In the genomic region with DNA sequence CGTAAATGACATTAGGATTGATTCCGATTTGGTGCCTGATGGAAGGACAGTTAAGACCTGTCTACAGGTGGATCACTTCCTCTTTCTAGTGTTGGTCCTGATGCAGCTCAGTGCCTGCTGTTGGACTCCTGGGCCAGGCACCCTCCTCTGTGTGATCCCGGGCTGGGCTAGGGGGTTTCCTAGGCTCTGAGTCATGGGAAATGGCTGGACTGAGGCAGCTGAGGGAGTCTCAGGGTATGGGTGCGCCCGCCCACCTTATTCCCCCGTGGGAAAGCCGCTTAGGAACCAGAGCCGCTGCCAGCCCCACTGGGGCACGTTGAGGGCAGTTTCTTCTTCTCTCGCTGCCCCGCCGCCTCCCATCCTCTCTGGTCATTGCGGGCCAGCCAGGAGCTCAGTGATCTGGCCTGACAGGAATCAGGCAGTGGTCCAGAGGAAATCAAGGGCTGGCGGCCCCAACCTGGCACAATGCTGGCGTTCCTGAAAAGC, we compare ENCODE assay signal across 8 cellular contexts. TPM values are rescaled to one million over a fixed set of nuclear protein-coding genes. Genes with fewer than 3 reads are reported as not detected.
DNase-seq lines count a peak whose midpoint lies in the region; ATAC-seq, FAIRE-seq and TF ChIP-seq lines count a peak whose summit lies in the region.

No MANE protein-coding gene starts in this region.

- no peak for TF ChIP-seq CTCF in activated CD8-positive, alpha-beta T cell treated with anti-CD3 and anti-CD28 coated beads for 36 hours (IDR thresholded peaks at IDR 0.05)
- no peak for TF ChIP-seq CTCF in D721Med (IDR thresholded peaks at IDR 0.05; ENCODE audit: insufficient read depth, missing control alignments)

- peak; percentile 44 for ATAC-seq in GM21576 (IDR thresholded peaks at IDR 0.05; ENCODE audit: unreplicated experiment)
- ATAC-seq in activated CD8-positive, alpha-beta T cell treated with anti-CD3 and anti-CD28 coated beads for 36 hours: peak; percentile 15
- peak; percentile 27 to 56 for ATAC-seq in left cardiac atrium

- H3K27me3 Mint-ChIP-seq in CD4-positive, alpha-beta memory T cell: no peaks in the 10 kb centered on the region
- no peaks in the 10 kb centered on the region for H3K27me3 Mint-ChIP-seq in activated CD8-positive, alpha-beta T cell treated with anti-CD3 and anti-CD28 coated beads for 36 hours

- peaks cover 70% of the 10 kb centered on the region for H3K36me3 ChIP-seq in CD4-positive, alpha-beta memory T cell (ENCODE audit: insufficient read depth, low read length)

- H3K9me3 ChIP-seq in CD4-positive, alpha-beta memory T cell (ENCODE audit: control insufficient read depth in 1 of 2, low read length in 2 of 2): no peaks in the 10 kb centered on the region

- DNase-seq in CD4-positive, alpha-beta memory T cell: peak in 1 of 5 donors; percentile 88
- peak; percentile 78 for DNase-seq in activated CD8-positive, alpha-beta T cell treated with anti-CD3 and anti-CD28 coated beads for 36 hours
- DNase-seq in left cardiac atrium: peak; percentile 39
- DNase-seq in NCI-H510A treated with DMSO at 0.1 percent for 48 hours (lab: John Stamatoyannopoulos, UW): no peak
- no peak for DNase-seq in HuH-7.5 (ENCODE audit: low spot score)
- DNase-seq in D721Med (ENCODE audit: insufficient read length, low spot score): no peak
- DNase-seq in H4 (ENCODE audit: low spot score): no peak

- POLR2A ChIA-PET in CD4-positive, alpha-beta memory T cell (lab: Charles Lee; ENCODE audit: partially characterized antibody): interaction anchor here (1.3 to 22.2 kb wide), 4 partner anchors 55 to 98 kb away, joined by 3 to 192 read pairs (median 21); partner anchors contain the start of gene PPP2CA
- POLR2A ChIA-PET in activated CD8-positive, alpha-beta T cell treated with anti-CD3 and anti-CD28 coated beads for 36 hours (lab: Charles Lee): interaction anchor here (1.0 to 1.5 kb wide), 3 partner anchors 50 to 87 kb away, joined by 3 to 8 read pairs (median 4); partner anchors contain the start of gene SKP1

- H3K9me3 Mint-ChIP-seq in CD4-positive, alpha-beta memory T cell: no peaks in the 10 kb centered on the region
- no peaks in the 10 kb centered on the region for H3K9me3 Mint-ChIP-seq in activated CD8-positive, alpha-beta T cell treated with anti-CD3 and anti-CD28 coated beads for 36 hours

- peak overlapping the region; percentile 48 to 68 for H3K4me3 ChIP-seq in CD4-positive, alpha-beta memory T cell (ENCODE audit: low read length in 2 of 2)

- CTCF ChIA-PET in CD4-positive, alpha-beta memory T cell (lab: Charles Lee; ENCODE audit: partially characterized antibody): interaction anchor here (11.1 kb wide), 1 partner anchor 85 kb away, joined by 113 read pairs; no protein-coding TSS in a partner anchor
- CTCF ChIA-PET in activated CD8-positive, alpha-beta T cell treated with anti-CD3 and anti-CD28 coated beads for 36 hours (lab: Charles Lee): interaction anchor here (38.2 kb wide), 1 partner anchor 85 kb away, joined by 1049 read pairs; no protein-coding TSS in a partner anchor

- H3K4me1 Mint-ChIP-seq in CD4-positive, alpha-beta memory T cell: peaks cover 51 to 99% (median 82%) of the 10 kb centered on the region in 4 donors
- peaks cover 99% of the 10 kb centered on the region for H3K4me1 Mint-ChIP-seq in activated CD8-positive, alpha-beta T cell treated with anti-CD3 and anti-CD28 coated beads for 36 hours (ENCODE audit: low read depth)

- no peak for FAIRE-seq in D721Med (lab: Jason Lieb, UNC)

- H3K27ac Mint-ChIP-seq in CD4-positive, alpha-beta memory T cell: peak overlapping the region; percentile 95 to 99 (median 98)
- peak overlapping the region; percentile 82 for H3K27ac Mint-ChIP-seq in activated CD8-positive, alpha-beta T cell treated with anti-CD3 and anti-CD28 coated beads for 36 hours

- peaks cover 100% of the 10 kb centered on the region for H3K4me1 ChIP-seq in CD4-positive, alpha-beta memory T cell (ENCODE audit: insufficient read depth, low read length)

- peak overlapping the region; percentile 97 for H3K27ac ChIP-seq in CD4-positive, alpha-beta memory T cell (ENCODE audit: low read depth, low read length)

- intact Hi-C loops in CD4-positive, alpha-beta memory T cell (cut with micrococcal nuclease): no loop called here
- intact Hi-C loops in activated CD8-positive, alpha-beta T cell treated with anti-CD3 and anti-CD28 coated beads for 36 hours (cut with micrococcal nuclease): no loop called here
- intact Hi-C loops in left cardiac atrium (cut with DNase I): no loop called here

- H3K36me3 Mint-ChIP-seq in CD4-positive, alpha-beta memory T cell: peaks cover 65 to 90% of the 10 kb centered on the region in 2 donors
- H3K36me3 Mint-ChIP-seq in activated CD8-positive, alpha-beta T cell treated with anti-CD3 and anti-CD28 coated beads for 36 hours (ENCODE audit: low read depth): peaks cover 31% of the 10 kb centered on the region

- H3K4me3 Mint-ChIP-seq in CD4-positive, alpha-beta memory T cell: peak overlapping the region; percentile 86 to 99 (median 96)
- peak overlapping the region; percentile 65 for H3K4me3 Mint-ChIP-seq in activated CD8-positive, alpha-beta T cell treated with anti-CD3 and anti-CD28 coated beads for 36 hours

- no peaks in the 10 kb centered on the region for H3K27me3 ChIP-seq in CD4-positive, alpha-beta memory T cell (ENCODE audit: insufficient read depth, low read length)

RNA-seq across cellular contexts. Expression of gene TCF7, which starts 12.9 kb away (rescaled TPM):
- 100 to 1,000 TPM; 770 to 841 TPM for total RNA-seq in CD4-positive, alpha-beta memory T cell
- 100 to 1,000 TPM; 102 to 474 TPM for polyA plus RNA-seq in CD4-positive, alpha-beta memory T cell
- total RNA-seq in activated CD8-positive, alpha-beta T cell treated with anti-CD3 and anti-CD28 coated beads for 36 hours: 10 to 100 TPM; 47.4 to 50.3 TPM
- total RNA-seq in left cardiac atrium: 1 to 10 TPM; 2.4 to 3.3 TPM
- total RNA-seq in H4 (2014; rRNA removed; shearing (Covaris generic)): 1.5 and 2.9 TPM in 2 replicates

RNA-seq across cellular contexts. Expression of gene SKP1, which starts 49.3 kb away (rescaled TPM):
- 100 to 1,000 TPM; 234 to 246 TPM for total RNA-seq in CD4-positive, alpha-beta memory T cell
- polyA plus RNA-seq in CD4-positive, alpha-beta memory T cell: 1,000 to 10,000 TPM; 1,076 to 1,639 TPM
- total RNA-seq in activated CD8-positive, alpha-beta T cell treated with anti-CD3 and anti-CD28 coated beads for 36 hours: 100 to 1,000 TPM; 235 to 242 TPM
- total RNA-seq in left cardiac atrium: 100 to 1,000 TPM; 391 to 436 TPM
- total RNA-seq in H4 (2014; rRNA removed; shearing (Covaris generic)): 886 and 1,193 TPM in 2 replicates

Comparison
In these comparisons a context has a peak if more than half of its experiments do, and no peak if none do; other contexts are left out.
1. DNase-seq: peak in activated CD8-positive, alpha-beta T cell treated with anti-CD3 and anti-CD28 coated beads for 36 hours (single experiment) and left cardiac atrium (single experiment); none in NCI-H510A treated with DMSO at 0.1 percent for 48 hours (single experiment), HuH-7.5 (single experiment), D721Med (single experiment) and H4 (single experiment).
2. RNA of gene TCF7, which starts 12.9 kb away (total RNA-seq): 770 to 841 TPM in CD4-positive, alpha-beta memory T cell; 47.4 to 50.3 TPM in activated CD8-positive, alpha-beta T cell treated with anti-CD3 and anti-CD28 coated beads for 36 hours, 2.4 to 3.3 TPM in left cardiac atrium and 1.5 to 2.9 TPM in H4; every median in the first group is over 10 times any median in the second.
3. Peak in every context shown above with its lines, with median percentiles within 50 percentile points of each other: ATAC-seq.